Comparison of ENCODE assay signal across 9 cellular contexts in genomic region chr3:48662140-48662752, GRCh38. TPM values are rescaled to one million over a fixed set of nuclear protein-coding genes. Genes with fewer than 3 reads are reported as not detected.
DNase-seq lines count a peak whose midpoint lies in the region; ATAC-seq and TF ChIP-seq lines count a peak whose summit lies in the region.
"Had no signal": no experiment of that assay in that cellular context is flagged by ENCODE, and none has a peak within 500 bp of the region (broad histone marks: within the 10 kb centered on the region; RNA-seq: fewer than 3 reads in every experiment).

No MANE protein-coding gene starts in this region.

- no peaks in the 10 kb centered on the region for H3K9me3 Mint-ChIP-seq in stimulated activated effector memory CD8-positive, alpha-beta T cell treated with anti-CD3 and anti-CD28 coated beads, Interleukin-12 subunit alpha, Interleukin-12 subunit beta, amount 100 ng/mL, for 72 hours

- H3K9me3 ChIP-seq in SK-N-SH (no peaks in the 10 kb centered on the region), RWPE2 (ENCODE audit: severe bottlenecking) (no peaks in the 10 kb centered on the region), fibroblast of lung (ENCODE audit: control insufficient read depth, insufficient read depth, low read depth, low read length) (no peaks in the 10 kb centered on the region)

- H3F3A ChIP-seq in SK-N-SH (replicated peaks; ENCODE audit: insufficient read depth) = peaks cover 12% of the 10 kb centered on the region

- TF ChIP-seq EP300 in SK-N-SH (IDR thresholded peaks at IDR 0.05; ENCODE audit: borderline replicate concordance in 1 of 2, low read depth in 1 of 2, low read length in 1 of 2) = no peak

- peaks cover 4 to 23% of the 10 kb centered on the region in 2 experiments; a peak in 2 of 4 replicates for H3K4me1 ChIP-seq in SK-N-SH (ENCODE audit: control insufficient read depth in 1 of 2, insufficient read depth in 2 of 2, low read depth in 1 of 2, low read length in 1 of 2)
- H3K4me1 ChIP-seq in RWPE2 (ENCODE audit: insufficient read depth, poor library complexity, severe bottlenecking) = no peaks in the 10 kb centered on the region
- peaks cover 7% of the 10 kb centered on the region for H3K4me1 ChIP-seq in fibroblast of lung (ENCODE audit: control insufficient read depth, extremely low read depth, insufficient read depth, low read length)

- H3K36me3 ChIP-seq in SK-N-SH (replicated peaks in 1 of 2; ENCODE audit: control insufficient read depth in 1 of 2, insufficient read depth in 2 of 2, low read length in 1 of 2) = peaks cover 15 to 33% of the 10 kb centered on the region in 2 experiments
- no peaks in the 10 kb centered on the region for H3K36me3 ChIP-seq in RWPE2 (ENCODE audit: low read depth)
- no peaks in the 10 kb centered on the region for H3K36me3 ChIP-seq in fibroblast of lung (ENCODE audit: control insufficient read depth, insufficient read depth, low read length)

- H3K4me2 ChIP-seq in SK-N-SH = peak overlapping the region; percentile 98
- H3K4me2 ChIP-seq in fibroblast of lung (ENCODE audit: extremely low read depth, insufficient read depth, low read length) = peak overlapping the region; percentile 27

- WGBS in SK-N-SH (ENCODE audit: low lambda C conversion rate) = 44% methylated on average over 11 of the region's 47 CpGs

- peaks cover 28% of the 10 kb centered on the region for H3K79me2 ChIP-seq in SK-N-SH (ENCODE audit: insufficient read depth)
- H3K79me2 ChIP-seq in fibroblast of lung (ENCODE audit: control insufficient read depth, insufficient read depth, low read length) = no peaks in the 10 kb centered on the region

- H3K27me3 ChIP-seq in SK-N-SH (ENCODE audit: insufficient read depth) (no peaks in the 10 kb centered on the region), RWPE2 (ENCODE audit: insufficient read depth, poor library complexity, severe bottlenecking) (no peaks in the 10 kb centered on the region), fibroblast of lung (ENCODE audit: control insufficient read depth, insufficient read depth, low read length) (peaks cover 5% of the 10 kb centered on the region)

- H2AFZ ChIP-seq in SK-N-SH (ENCODE audit: low read depth) (no peak overlapping the region), fibroblast of lung (ENCODE audit: low read length) (no peak overlapping the region)

- H3K4me1 Mint-ChIP-seq in stimulated activated effector memory CD8-positive, alpha-beta T cell treated with anti-CD3 and anti-CD28 coated beads, Interleukin-12 subunit alpha, Interleukin-12 subunit beta, amount 100 ng/mL, for 72 hours = peaks cover 22% of the 10 kb centered on the region

- CTCF ChIA-PET in SK-N-SH (lab: Yijun Ruan, JAX) = interaction anchor here (0.6 to 4.5 kb wide), 7 partner anchors 21 to 468 kb away, joined by 3 to 33 read pairs (median 8); partner anchors contain the start of genes ARIH2, NCKIPSD and SLC26A6

- peak overlapping the region; percentile 61 to 77 for H3K4me3 ChIP-seq in SK-N-SH (ENCODE audit: low read depth in 2 of 2, low read length in 1 of 2)
- peak overlapping the region; percentile 43 for H3K4me3 ChIP-seq in RWPE2 (ENCODE audit: severe bottlenecking)
- H3K4me3 ChIP-seq in fibroblast of lung (replicated peaks in 1 of 4; ENCODE audit: control extremely low read depth in 1 of 4, insufficient read depth in 1 of 4, low read depth in 3 of 4, low read length in 4 of 4) = peak overlapping the region in 1 of 4 experiments; percentile 71

- peak overlapping the region; percentile 89 for H3K4me3 Mint-ChIP-seq in stimulated activated effector memory CD8-positive, alpha-beta T cell treated with anti-CD3 and anti-CD28 coated beads, Interleukin-12 subunit alpha, Interleukin-12 subunit beta, amount 100 ng/mL, for 72 hours

- DNase-seq in SK-N-SH (peak; percentile 85), RWPE2 (ENCODE audit: low spot score) (no peak), fibroblast of lung (ENCODE audit: low read depth in 2 of 2) (no peak)
- DNase-seq in stimulated activated effector memory CD8-positive, alpha-beta T cell treated with anti-CD3 and anti-CD28 coated beads, Interleukin-12 subunit alpha, Interleukin-12 subunit beta, amount 100 ng/mL, for 72 hours (ENCODE audit: low spot score in 2 of 2) = no peak
- DNase-seq in activated effector memory CD4-positive, alpha-beta T cell treated with anti-CD3 and anti-CD28 coated beads, Interleukin-2, amount 50 U/mL, for 16 hours = no peak

- H3K9ac ChIP-seq in SK-N-SH (peak overlapping the region; percentile 97; the same call in 1 of the 2 replicates), fibroblast of lung (ENCODE audit: insufficient read depth, low read length) (no peak overlapping the region)

- peaks cover 34% of the 10 kb centered on the region for H3K36me3 Mint-ChIP-seq in stimulated activated effector memory CD8-positive, alpha-beta T cell treated with anti-CD3 and anti-CD28 coated beads, Interleukin-12 subunit alpha, Interleukin-12 subunit beta, amount 100 ng/mL, for 72 hours

- H3K9me2 ChIP-seq in SK-N-SH = no peaks in the 10 kb centered on the region

- TF ChIP-seq RAD21 in SK-N-SH (IDR thresholded peaks at IDR 0.05; ENCODE audit: low read length) = no peak

- H3K27ac ChIP-seq in SK-N-SH (ENCODE audit: low read depth in 2 of 2, low read length in 1 of 2) (peak overlapping the region; percentile 96 to 99; a peak in 3 of 4 replicates), RWPE2 (ENCODE audit: poor library complexity, severe bottlenecking) (peak overlapping the region; percentile 88), fibroblast of lung (ENCODE audit: insufficient read depth, low read length) (no peak overlapping the region)

- ATAC-seq in SK-N-SH treated with all-trans-retinoic acid at 6 μM for 48 hours = no peak
- ATAC-seq in RWPE2 (ENCODE audit: low read depth) = no peak
- no peak for ATAC-seq in stimulated activated effector memory CD8-positive, alpha-beta T cell treated with anti-CD3 and anti-CD28 coated beads, Interleukin-12 subunit alpha, Interleukin-12 subunit beta, amount 100 ng/mL, for 72 hours
- no peak for ATAC-seq in GM19467 (IDR thresholded peaks at IDR 0.05; ENCODE audit: unreplicated experiment)
- ATAC-seq in HG03571 (IDR thresholded peaks at IDR 0.05; ENCODE audit: unreplicated experiment) = no peak

- TF ChIP-seq CTCF in SK-N-SH (IDR thresholded peaks at IDR 0.05) (no peak), RWPE2 (IDR thresholded peaks at IDR 0.05; ENCODE audit: poor library complexity, severe bottlenecking) (no peak), fibroblast of lung (conservative IDR thresholded peaks at IDR 0.05 in 1 of 2, IDR thresholded peaks at IDR 0.05 in 1 of 2; ENCODE audit: low read depth in 1 of 2, low read length in 2 of 2) (no peak)

- H4K20me1 ChIP-seq in SK-N-SH (ENCODE audit: insufficient read depth) (peaks cover 14% of the 10 kb centered on the region; the same call in 1 of the 2 replicates), fibroblast of lung (ENCODE audit: control insufficient read depth, extremely low read depth, insufficient read depth, low read length) (no peaks in the 10 kb centered on the region)

- POLR2A ChIA-PET in SK-N-SH (lab: Yijun Ruan, JAX) = interaction anchor here (0.6 to 1.9 kb wide), 6 partner anchors 22 to 103 kb away, joined by 3 to 15 read pairs (median 4); partner anchors contain the start of genes IP6K2 and SLC26A6

- H3K27ac Mint-ChIP-seq in stimulated activated effector memory CD8-positive, alpha-beta T cell treated with anti-CD3 and anti-CD28 coated beads, Interleukin-12 subunit alpha, Interleukin-12 subunit beta, amount 100 ng/mL, for 72 hours = peak overlapping the region; percentile 91

TF ChIP-seq in SK-N-SH, 30 proteins besides CTCF, POLR2A, EP300 and RAD21 (continues in another document):
- no peak for TF ChIP-seq MXI1 (IDR thresholded peaks at IDR 0.05; ENCODE audit: low read depth, low read length)
- no peak for TF ChIP-seq ELF1 (IDR thresholded peaks at IDR 0.05)
- TF ChIP-seq FOSL2 (IDR thresholded peaks at IDR 0.05; ENCODE audit: borderline replicate concordance, low read depth) = no peak

TF ChIP-seq in SK-N-SH treated with all-trans-retinoic acid at 6 μM for 48 hours, 23 proteins besides CTCF, POLR2A, EP300 and RAD21:
- no peak for TF ChIP-seq CSDC2 (CRISPR knock-in tag; IDR thresholded peaks at IDR 0.05)

RNA-seq across cellular contexts. Expression of gene CELSR3, which starts 0.4 kb away (rescaled TPM):
- 10.0 and 11.7 TPM in 2 replicates for polyA plus RNA-seq in SK-N-SH (2012; rRNA removed)
- polyA plus RNA-seq in SK-N-SH (2012; cell fraction: cytosol; rRNA removed) = 3.9 and 6.8 TPM in 2 replicates
- 32.5 and 36.5 TPM in 2 replicates for polyA plus RNA-seq in SK-N-SH (2012; cell fraction: nucleus; rRNA removed)
- total RNA-seq in fibroblast of lung = 0.77 and 2.1 TPM in 2 replicates
- polyA plus RNA-seq in fibroblast of lung = 0.34 and 0.44 TPM in 2 replicates
- polyA plus RNA-seq in fibroblast of lung (2012) = 0.50 and 0.62 TPM in 2 replicates
- 1.8 and 2.2 TPM in 2 replicates for polyA minus RNA-seq in fibroblast of lung (ENCODE audit: low replicate concordance)

RNA-seq across cellular contexts. Expression of gene NCKIPSD, which starts 23.5 kb away (rescaled TPM):
- 20.4 and 24.9 TPM in 2 replicates for polyA plus RNA-seq in SK-N-SH (2012; rRNA removed)
- polyA plus RNA-seq in SK-N-SH (2012; cell fraction: cytosol; rRNA removed) = 5.7 and 12.2 TPM in 2 replicates
- polyA plus RNA-seq in SK-N-SH (2012; cell fraction: nucleus; rRNA removed) = 50.4 and 56.5 TPM in 2 replicates
- 15.4 and 23.3 TPM in 2 replicates for total RNA-seq in fibroblast of lung
- polyA plus RNA-seq in fibroblast of lung = 14.6 and 19.6 TPM in 2 replicates
- polyA plus RNA-seq in fibroblast of lung (2012) = 18.7 and 23.3 TPM in 2 replicates
- 56.2 and 67.3 TPM in 2 replicates for polyA minus RNA-seq in fibroblast of lung (ENCODE audit: low replicate concordance)

RNA-seq across cellular contexts. Expression of gene SLC26A6, which starts 27.0 kb away (rescaled TPM):
- 31.9 and 39.6 TPM in 2 replicates for polyA plus RNA-seq in SK-N-SH (2012; rRNA removed)
- 4.0 and 6.8 TPM in 2 replicates for polyA plus RNA-seq in SK-N-SH (2012; cell fraction: cytosol; rRNA removed)
- polyA plus RNA-seq in SK-N-SH (2012; cell fraction: nucleus; rRNA removed) = 246 and 273 TPM in 2 replicates
- 32.9 and 36.3 TPM in 2 replicates for total RNA-seq in fibroblast of lung
- 13.3 and 20.9 TPM in 2 replicates for polyA plus RNA-seq in fibroblast of lung
- 9.4 and 16.6 TPM in 2 replicates for polyA plus RNA-seq in fibroblast of lung (2012)
- polyA minus RNA-seq in fibroblast of lung (ENCODE audit: low replicate concordance) = 29.8 and 88.3 TPM in 2 replicates

RNA-seq across cellular contexts. Expression of gene TMEM89, which starts 40.7 kb away (rescaled TPM):
- polyA plus RNA-seq in SK-N-SH (2012; rRNA removed) = not detected in 2 replicates
- not detected in 2 replicates for polyA plus RNA-seq in SK-N-SH (2012; cell fraction: cytosol; rRNA removed)
- 0.43 and 1.0 TPM in 2 replicates for polyA plus RNA-seq in SK-N-SH (2012; cell fraction: nucleus; rRNA removed)
- total RNA-seq in fibroblast of lung = not detected in 2 replicates
- not detected in 2 replicates for polyA plus RNA-seq in fibroblast of lung
- not detected in 2 replicates for polyA plus RNA-seq in fibroblast of lung (2012)
- polyA minus RNA-seq in fibroblast of lung (ENCODE audit: low replicate concordance) = not detected in 2 replicates
- total RNA-seq: activated CD8-positive, alpha-beta memory T cell treated with anti-CD3 and anti-CD28 coated beads for 36 hours had no signal

RNA-seq across cellular contexts. Expression of gene UQCRC1, which starts 52.8 kb away (rescaled TPM):
- 284 and 317 TPM in 2 replicates for polyA plus RNA-seq in SK-N-SH (2012; rRNA removed)
- polyA plus RNA-seq in SK-N-SH (2012; cell fraction: cytosol; rRNA removed) = 160 and 244 TPM in 2 replicates
- 311 and 334 TPM in 2 replicates for polyA plus RNA-seq in SK-N-SH (2012; cell fraction: nucleus; rRNA removed)
- 294 and 366 TPM in 2 replicates for total RNA-seq in fibroblast of lung
- 226 and 289 TPM in 2 replicates for polyA plus RNA-seq in fibroblast of lung
- polyA plus RNA-seq in fibroblast of lung (2012) = 236 and 297 TPM in 2 replicates
- polyA minus RNA-seq in fibroblast of lung (ENCODE audit: low replicate concordance) = 1,337 and 1,368 TPM in 2 replicates
